10 cellular contexts compared by ENCODE assay signal in the genomic region with DNA sequence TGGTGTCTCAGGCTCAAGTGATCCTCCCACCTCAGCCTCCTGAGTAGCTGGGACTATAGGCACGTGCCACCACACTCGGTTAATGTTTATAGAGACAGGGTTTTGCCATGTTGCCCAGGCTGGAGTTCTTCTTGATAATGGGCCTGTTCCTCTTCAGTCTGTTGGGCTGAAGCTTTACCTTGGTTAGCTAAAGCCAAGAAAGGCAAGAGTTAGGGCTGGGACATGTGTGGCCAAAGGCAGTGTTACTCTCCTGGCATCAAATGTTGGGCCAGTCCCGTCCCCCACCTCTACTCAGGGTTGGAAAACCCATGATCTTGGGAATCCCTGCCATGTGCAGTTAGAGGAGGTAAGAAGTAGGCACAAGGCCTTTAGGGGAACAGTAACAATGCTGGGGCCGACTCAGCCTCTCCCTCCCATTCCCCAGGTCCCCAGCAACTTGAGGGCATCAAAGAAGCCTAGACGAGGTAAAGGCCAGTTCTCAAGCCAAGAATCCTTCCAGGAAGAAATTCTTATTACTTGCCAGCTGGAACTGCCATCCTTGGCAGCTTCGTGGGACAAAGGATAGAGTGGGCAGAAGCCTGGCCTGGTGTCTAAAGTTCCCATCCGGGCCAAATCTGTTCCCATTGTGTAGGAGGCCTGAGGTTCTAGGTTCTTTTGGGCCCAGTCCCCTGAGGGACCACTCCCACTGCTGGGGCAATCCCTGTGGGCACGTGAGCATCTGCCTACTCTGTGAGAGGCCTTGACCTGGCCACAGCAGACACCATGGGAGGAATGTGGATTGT. TPM values are rescaled to one million over a fixed set of nuclear protein-coding genes. Genes with fewer than 3 reads are reported as not detected.
A peak's percentile ranks its signal among the peaks of the same experiment; 100 is the strongest.
DNase-seq lines count a peak whose midpoint lies in the region; ATAC-seq lines count a peak whose summit lies in the region.
"Had no signal": no experiment of that assay in that cellular context is flagged by ENCODE, and none has a peak within 500 bp of the region (broad histone marks: within the 10 kb centered on the region; RNA-seq: fewer than 3 reads in every experiment).

No MANE protein-coding gene starts in this region.

- DNase-seq in stimulated activated CD4-positive, alpha-beta T cell treated with anti-CD3 and anti-CD28 coated beads, TNF-alpha, amount 100 ng/mL, for 1 hour (ENCODE audit: low read depth in 3 of 3, low spot score in 1 of 3): peak in 2 of 3 donors; percentile 57 to 79
- no peak for DNase-seq in stimulated activated CD4-positive, alpha-beta T cell treated with anti-CD3 and anti-CD28 coated beads, Interleukin-12 subunit alpha, Interleukin-12 subunit beta, amount 100 ng/mL, for 4 hours
- DNase-seq in astrocyte of the hippocampus (ENCODE audit: low read depth, low spot score) (peak; percentile 95), lung microvascular endothelial cell (ENCODE audit: low read depth in 2 of 2) (peak; percentile 29 to 89)
- DNase-seq in central memory CD4-positive, alpha-beta T cell: no peak
- DNase-seq: NCI-H1105 treated with DMSO at 0.1 percent for 48 hours had no signal

- no peak for ATAC-seq in GM21529 (IDR thresholded peaks at IDR 0.05; ENCODE audit: unreplicated experiment)
- no peak for ATAC-seq in GM18870 (IDR thresholded peaks at IDR 0.05; ENCODE audit: unreplicated experiment)
- ATAC-seq in HG02885 (IDR thresholded peaks at IDR 0.05; ENCODE audit: poor library complexity, unreplicated experiment): no peak
- ATAC-seq: naive thymus-derived CD8-positive, alpha-beta T cell had no signal

RNA-seq across cellular contexts. Expression of a gene that starts 4.5 kb away (rescaled TPM):
- total RNA-seq in lung microvascular endothelial cell: 0.44 and 4.8 TPM in 2 replicates

RNA-seq across cellular contexts. Expression of a gene that starts 30.9 kb away (rescaled TPM):
- total RNA-seq in lung microvascular endothelial cell: 0.40 and 1.1 TPM in 2 replicates

Comparison
In these comparisons a context has a peak if more than half of its experiments do, and no peak if none do; other contexts are left out.
1. DNase-seq: peak in stimulated activated CD4-positive, alpha-beta T cell treated with anti-CD3 and anti-CD28 coated beads, TNF-alpha, amount 100 ng/mL, for 1 hour (2 of 3), astrocyte of the hippocampus (single experiment) and lung microvascular endothelial cell (2 of 2); none in stimulated activated CD4-positive, alpha-beta T cell treated with anti-CD3 and anti-CD28 coated beads, Interleukin-12 subunit alpha, Interleukin-12 subunit beta, amount 100 ng/mL, for 4 hours (single experiment) and central memory CD4-positive, alpha-beta T cell (single experiment).